ENCODE assay signal across 16 cellular contexts in genomic region chr2:16398487-16399043, GRCh38.
DNase-seq lines count a peak whose midpoint lies in the region; ATAC-seq, FAIRE-seq and TF ChIP-seq lines count a peak whose summit lies in the region.
"Had no signal": no experiment of that assay in that cellular context is flagged by ENCODE, and none has a peak within 500 bp of the region (broad histone marks: within the 10 kb centered on the region; RNA-seq: fewer than 3 reads in every experiment).

No MANE protein-coding gene starts in this region.

- FAIRE-seq in K562 (lab: Jason Lieb, UNC), result no peak
- FAIRE-seq: GM12878 had no signal

- H3K9me3 ChIP-seq in BE2C (peaks cover 2% of the 10 kb centered on the region; the same call in 1 of the 2 replicates), K562 (replicated peaks; ENCODE audit: control insufficient read depth, insufficient read depth, low read depth, low read length) (no peaks in the 10 kb centered on the region)
- H3K9me3 ChIP-seq in CD4-positive, alpha-beta memory T cell (ENCODE audit: control insufficient read depth in 1 of 2, low read length in 2 of 2), result no peaks in the 10 kb centered on the region
- H3K9me3 ChIP-seq: HAP-1 had no signal

- CTCF ChIA-PET in K562 (lab: Yijun Ruan, JAX; ENCODE audit: low intra/inter-chr PET ratio), result no interaction called here
- CTCF ChIA-PET in CD4-positive, alpha-beta memory T cell (lab: Charles Lee; ENCODE audit: partially characterized antibody), result no interaction called here

- H3K4me2 ChIP-seq in K562 (ENCODE audit: insufficient read depth, low read length), result no peak overlapping the region

- H3K4me3 Mint-ChIP-seq in neural crest cell, result no peak overlapping the region
- no peak overlapping the region for H3K4me3 Mint-ChIP-seq in CD4-positive, alpha-beta memory T cell
- H3K4me3 Mint-ChIP-seq: CD4-positive, alpha-beta T cell had no signal

- POLR2A ChIA-PET in K562 (lab: Yijun Ruan, JAX), result no interaction called here
- POLR2A ChIA-PET in CD4-positive, alpha-beta memory T cell (lab: Charles Lee; ENCODE audit: partially characterized antibody), result no interaction called here

- DNase-seq in BE2C (peak; percentile 90), K562 (ENCODE audit: extremely low read depth in 1 of 4, low spot score in 3 of 4) (no peak), neural crest cell (ENCODE audit: low read depth, low spot score) (no peak), NCI-H2196 treated with DMSO at 0.1 percent for 48 hours (lab: John Stamatoyannopoulos, UW; ENCODE audit: unreplicated experiment) (no peak)
- no peak for DNase-seq in CD4-positive, alpha-beta memory T cell
- DNase-seq in stimulated activated CD4-positive, alpha-beta T cell treated with anti-CD3 and anti-CD28 coated beads, Interleukin-2, amount 100 ng/mL, for 24 hours, result no peak
- DNase-seq: ACHN; Calu3; CD4-positive, alpha-beta T cell; DMS53; DND-41; EL; KBM-7 had no signal

- no peak overlapping the region for H2AFZ ChIP-seq in K562 (ENCODE audit: low read depth, low read length)

- no peak for TF ChIP-seq EP300 in K562 (IDR thresholded peaks at IDR 0.05; ENCODE audit: low read length)

- H3K9me1 ChIP-seq in K562 (ENCODE audit: control insufficient read depth, insufficient read depth, low read length), result no peaks in the 10 kb centered on the region

- in situ Hi-C loops in K562 (cut with MboI), result no loop called here

- H3K9ac ChIP-seq in K562 (ENCODE audit: insufficient read depth in 1 of 2, low read depth in 2 of 2, low read length in 2 of 2), result no peak overlapping the region

- peak overlapping the region; percentile 83 for H3K27ac Mint-ChIP-seq in neural crest cell (ENCODE audit: unreplicated experiment)
- H3K27ac Mint-ChIP-seq in CD4-positive, alpha-beta memory T cell, result no peak overlapping the region
- H3K27ac Mint-ChIP-seq: CD4-positive, alpha-beta T cell had no signal

- no peak for TF ChIP-seq POLR2A in K562 (conservative IDR thresholded peaks at IDR 0.05)

- H3K79me2 ChIP-seq in K562 (ENCODE audit: control insufficient read depth, insufficient read depth, low read length), result no peaks in the 10 kb centered on the region

- TF ChIP-seq CTCF in BE2C (IDR thresholded peaks at IDR 0.05; ENCODE audit: low read depth, low read length) (no peak), K562 (IDR thresholded peaks at IDR 0.05 in 2 of 3, conservative IDR thresholded peaks at IDR 0.05 in 1 of 3; ENCODE audit: insufficient read depth in 2 of 3, low read depth in 1 of 3, low read length in 3 of 3) (no peak), neural crest cell (conservative IDR thresholded peaks at IDR 0.05) (no peak)

- H3K4me3 ChIP-seq in BE2C (ENCODE audit: low read depth, low read length), result no peak overlapping the region
- no peak overlapping the region for H3K4me3 ChIP-seq in K562
- H3K4me3 ChIP-seq in CD4-positive, alpha-beta memory T cell (ENCODE audit: low read length in 2 of 2), result no peak overlapping the region
- H3K4me3 ChIP-seq: GM12878, HAP-1 had no signal

- H4K20me1 ChIP-seq in K562 (replicated peaks; ENCODE audit: control insufficient read depth, insufficient read depth, low read length), result no peaks in the 10 kb centered on the region

- no TSS peak for BruUV-seq in K562 (replicated peaks; lab: Mats Ljungman, UMichigan)

- H3K27me3 ChIP-seq in BE2C (no peaks in the 10 kb centered on the region), K562 (ENCODE audit: control insufficient read depth in 2 of 2, insufficient read depth in 2 of 2, low read length in 2 of 2) (no peaks in the 10 kb centered on the region)
- H3K27me3 ChIP-seq in CD4-positive, alpha-beta memory T cell (ENCODE audit: insufficient read depth, low read length), result no peaks in the 10 kb centered on the region

- no peak for ATAC-seq in K562
- ATAC-seq: GM12878 had no signal

- no peak for TF ChIP-seq RAD21 in K562 (CRISPR knock-in tag; conservative IDR thresholded peaks at IDR 0.05 in 1 of 2, IDR thresholded peaks at IDR 0.05 in 1 of 2)

- no peaks in the 10 kb centered on the region for H3K27me3 Mint-ChIP-seq in neural crest cell (ENCODE audit: low read depth)
- H3K27me3 Mint-ChIP-seq in CD4-positive, alpha-beta memory T cell, result no peaks in the 10 kb centered on the region
- H3K27me3 Mint-ChIP-seq: CD4-positive, alpha-beta T cell had no signal

- peaks cover 27% of the 10 kb centered on the region for H3K4me1 Mint-ChIP-seq in neural crest cell
- H3K4me1 Mint-ChIP-seq in CD4-positive, alpha-beta memory T cell, result no peaks in the 10 kb centered on the region

- WGBS in K562 (ENCODE audit: insufficient coverage, low coverage, missing lambda C conversion rate), result 30% methylated on average over 2 of the region's 2 CpGs

- H3K27ac ChIP-seq in K562 (ENCODE audit: extremely low read depth, low read depth, low read length), result no peak overlapping the region
- H3K27ac ChIP-seq in CD4-positive, alpha-beta memory T cell (ENCODE audit: low read depth, low read length), result no peak overlapping the region
- H3K27ac ChIP-seq: C4-2B had no signal

- no peaks in the 10 kb centered on the region for H3K36me3 Mint-ChIP-seq in neural crest cell (ENCODE audit: low read depth)
- no peaks in the 10 kb centered on the region for H3K36me3 Mint-ChIP-seq in CD4-positive, alpha-beta memory T cell

- intact Hi-C loops in K562 (cut with micrococcal nuclease), result no loop called here
- intact Hi-C loops in CD4-positive, alpha-beta memory T cell (cut with micrococcal nuclease), result no loop called here

- no peaks in the 10 kb centered on the region for H3K36me3 ChIP-seq in BE2C
- no peaks in the 10 kb centered on the region for H3K36me3 ChIP-seq in K562 (ENCODE audit: control insufficient read depth, insufficient read depth, low read length)
- no peaks in the 10 kb centered on the region for H3K36me3 ChIP-seq in CD4-positive, alpha-beta memory T cell (ENCODE audit: insufficient read depth, low read length)
- H3K36me3 ChIP-seq: HAP-1 had no signal

- no peaks in the 10 kb centered on the region for H3K9me3 Mint-ChIP-seq in neural crest cell
- H3K9me3 Mint-ChIP-seq in CD4-positive, alpha-beta memory T cell, result peaks cover 0 to 5% (median 0%) of the 10 kb centered on the region in 8 donors

- H3K4me1 ChIP-seq in BE2C, result peaks cover 17% of the 10 kb centered on the region
- peaks cover 6 to 12% of the 10 kb centered on the region in 2 experiments; a peak in 4 of 5 replicates for H3K4me1 ChIP-seq in K562 (replicated peaks in 1 of 2; ENCODE audit: control insufficient read depth in 2 of 2, insufficient read depth in 2 of 2, low read length in 2 of 2)
- H3K4me1 ChIP-seq in CD4-positive, alpha-beta memory T cell (ENCODE audit: insufficient read depth, low read length), result no peaks in the 10 kb centered on the region
- H3K4me1 ChIP-seq: HAP-1 had no signal

TF ChIP-seq in K562, 482 proteins besides CTCF, POLR2A, EP300 and RAD21 (continues in another document):
- TF ChIP-seq E2F6 (IDR thresholded peaks at IDR 0.05; ENCODE audit: borderline replicate concordance in 1 of 2, extremely low read depth in 1 of 2, insufficient read depth in 1 of 2, insufficient read length in 1 of 2, low read depth in 1 of 2, low read length in 1 of 2, poor library complexity in 1 of 2, severe bottlenecking in 1 of 2) (no peak), HMG20A (CRISPR knock-in tag; conservative IDR thresholded peaks at IDR 0.05) (no peak), ZNF76 (CRISPR knock-in tag; IDR thresholded peaks at IDR 0.05; ENCODE audit: borderline replicate concordance) (no peak), MCM3 (IDR thresholded peaks at IDR 0.05) (no peak), XRCC5 (IDR thresholded peaks at IDR 0.05; ENCODE audit: low read depth, low read length) (no peak), USF2 (CRISPR knock-in tag; IDR thresholded peaks at IDR 0.05) (no peak), ZNF316 (IDR thresholded peaks at IDR 0.05) (peak; percentile 84), ZNF143 (CRISPR knock-in tag; IDR thresholded peaks at IDR 0.05) (no peak), ZNF124 (CRISPR knock-in tag; IDR thresholded peaks at IDR 0.05) (no peak), PHF21A (IDR thresholded peaks at IDR 0.05; ENCODE audit: borderline replicate concordance, low read depth) (no peak), SMAD4 (CRISPR knock-in tag; conservative IDR thresholded peaks at IDR 0.05) (no peak), BHLHE40 (IDR thresholded peaks at IDR 0.05; ENCODE audit: low read length) (no peak), ZNF717 (CRISPR knock-in tag; IDR thresholded peaks at IDR 0.05) (no peak), MAFG (tag; conservative IDR thresholded peaks at IDR 0.05) (peak; percentile 66)
- TF ChIP-seq, protein P1, sequence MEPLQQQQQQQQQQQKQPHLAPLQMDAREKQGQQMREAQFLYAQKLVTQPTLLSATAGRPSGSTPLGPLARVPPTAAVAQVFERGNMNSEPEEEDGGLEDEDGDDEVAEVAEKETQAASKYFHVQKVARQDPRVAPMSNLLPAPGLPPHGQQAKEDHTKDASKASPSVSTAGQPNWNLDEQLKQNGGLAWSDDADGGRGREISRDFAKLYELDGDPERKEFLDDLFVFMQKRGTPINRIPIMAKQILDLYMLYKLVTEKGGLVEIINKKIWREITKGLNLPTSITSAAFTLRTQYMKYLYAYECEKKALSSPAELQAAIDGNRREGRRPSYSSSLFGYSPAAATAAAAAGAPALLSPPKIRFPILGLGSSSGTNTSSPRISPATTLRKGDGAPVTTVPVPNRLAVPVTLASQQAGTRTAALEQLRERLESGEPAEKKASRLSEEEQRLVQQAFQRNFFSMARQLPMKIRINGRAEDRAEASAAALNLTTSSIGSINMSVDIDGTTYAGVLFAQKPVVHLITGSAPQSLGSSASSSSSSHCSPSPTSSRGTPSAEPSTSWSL (CRISPR knock-in tag; IDR thresholded peaks at IDR 0.05; ENCODE audit: borderline replicate concordance), result no peak
